ENCODE assay signal across 19 cellular contexts in genomic region chr2:144552821-144553220, GRCh38. TPM values are rescaled to one million over a fixed set of nuclear protein-coding genes. Genes with fewer than 3 reads are reported as not detected.
DNase-seq lines count a peak whose midpoint lies in the region; ATAC-seq and TF ChIP-seq lines count a peak whose summit lies in the region.
"Had no signal": no experiment of that assay in that cellular context is flagged by ENCODE, and none has a peak within 500 bp of the region (broad histone marks: within the 10 kb centered on the region; RNA-seq: fewer than 3 reads in every experiment).

No MANE protein-coding gene starts in this region.

- intact Hi-C loops in IMR-90 (cut with micrococcal nuclease): no loop called here
- intact Hi-C loops in activated T-helper 1 cell treated with anti-CD3 and anti-CD28 coated beads, Interleukin-12 subunit alpha, Interleukin-12 subunit beta, Interleukin-2, Interleukin-4 antibody, amounts not matched to agents 30 ng/mL and 10 ng/mL and 1 ng/mL, durations not matched to agents 14 hours and 24 hours and 36 hours (cut with micrococcal nuclease): loop anchor here (2.0 kb wide), 1 partner anchor 34 kb away; no protein-coding TSS in a partner anchor

- no peaks in the 10 kb centered on the region for H3K79me2 ChIP-seq in SK-N-SH (ENCODE audit: insufficient read depth)

- CTCF ChIA-PET in SK-N-SH (lab: Yijun Ruan, JAX): no interaction called here
- CTCF ChIA-PET in IMR-90 (lab: Yijun Ruan, JAX): no interaction called here

- peaks cover 6% of the 10 kb centered on the region for H3K4me1 Mint-ChIP-seq in activated T-helper 1 cell treated with anti-CD3 and anti-CD28 coated beads, Interleukin-12 subunit alpha, Interleukin-12 subunit beta, Interleukin-2, Interleukin-4 antibody, amounts not matched to agents 30 ng/mL and 10 ng/mL and 1 ng/mL, durations not matched to agents 14 hours and 24 hours and 36 hours (ENCODE audit: low read depth)

- in situ Hi-C loops in IMR-90 (cut with MboI; ENCODE audit: low sequenced_read_pairs) (no loop called here), brain microvascular endothelial cell (cut with HindIII; ENCODE audit: low pct_ligation_motif_present, low sequenced_read_pairs) (no loop called here)

- H3K9me1 ChIP-seq in IMR-90 (ENCODE audit: insufficient read depth, low read length): peaks cover 3% of the 10 kb centered on the region; the same call in 1 of the 2 replicates

- H3K4ac ChIP-seq in IMR-90 (ENCODE audit: low read depth, low read length): peak overlapping the region; percentile 63

- H3K56ac ChIP-seq in IMR-90 (ENCODE audit: extremely low read depth, insufficient read depth, low read length): no peak overlapping the region

- H3K4me3 Mint-ChIP-seq in activated T-helper 1 cell treated with anti-CD3 and anti-CD28 coated beads, Interleukin-12 subunit alpha, Interleukin-12 subunit beta, Interleukin-2, Interleukin-4 antibody, amounts not matched to agents 30 ng/mL and 10 ng/mL and 1 ng/mL, durations not matched to agents 14 hours and 24 hours and 36 hours: no peak overlapping the region
- H3K4me3 Mint-ChIP-seq: CD14-positive monocyte, H9 had no signal

- H3K27ac ChIP-seq in SK-N-SH (ENCODE audit: low read depth in 2 of 2, low read length in 1 of 2) (peak overlapping the region in 1 of 2 experiments; percentile 75; a peak in 2 of 4 replicates), IMR-90 (ENCODE audit: insufficient read depth, low read length) (peak overlapping the region; percentile 40; the same call in 1 of the 2 replicates), brain microvascular endothelial cell (peak overlapping the region; percentile 76)
- H3K27ac ChIP-seq: 22Rv1, KMS-11 had no signal

- H2BK15ac ChIP-seq in IMR-90 (ENCODE audit: low read depth, low read length): peak overlapping the region; percentile 64; the same call in 2 of the 3 replicates

- H2AK5ac ChIP-seq in IMR-90 (ENCODE audit: low read depth, low read length): peak overlapping the region; percentile 87; the same call in 1 of the 2 replicates

- peak overlapping the region in 1 of 2 experiments; percentile 70; a peak in 2 of 4 replicates for H4K8ac ChIP-seq in IMR-90 (ENCODE audit: low read depth in 2 of 2, low read length in 2 of 2)

- peaks cover 0 to 12% of the 10 kb centered on the region in 2 experiments; a peak in 2 of 4 replicates for H3K4me1 ChIP-seq in SK-N-SH (ENCODE audit: control insufficient read depth in 1 of 2, insufficient read depth in 2 of 2, low read depth in 1 of 2, low read length in 1 of 2)
- peaks cover 7% of the 10 kb centered on the region for H3K4me1 ChIP-seq in IMR-90 (ENCODE audit: control insufficient read depth, insufficient read depth, low read length)
- peaks cover 35% of the 10 kb centered on the region for H3K4me1 ChIP-seq in skeletal muscle satellite cell (ENCODE audit: control insufficient read depth, insufficient read depth, low read length)
- no peaks in the 10 kb centered on the region for H3K4me1 ChIP-seq in BE2C

- H2AK9ac ChIP-seq in IMR-90 (replicated peaks; ENCODE audit: low read depth, low read length, poor library complexity): no peak overlapping the region

- H3K79me1 ChIP-seq in IMR-90 (ENCODE audit: low read depth in 1 of 2, low read length in 2 of 2): no peaks in the 10 kb centered on the region

- no peak for TF ChIP-seq EP300 in SK-N-SH (IDR thresholded peaks at IDR 0.05; ENCODE audit: borderline replicate concordance in 1 of 2, low read depth in 1 of 2, low read length in 1 of 2)

- no peak overlapping the region for H3K14ac ChIP-seq in IMR-90 (replicated peaks; ENCODE audit: low read depth, low read length)

- H2BK5ac ChIP-seq in IMR-90 (ENCODE audit: low read depth, low read length, poor library complexity, severe bottlenecking): peak overlapping the region; percentile 69

- ATAC-seq in SK-N-SH treated with all-trans-retinoic acid at 6 μM for 48 hours (no peak), IMR-90 (ENCODE audit: low read depth) (no peak)
- ATAC-seq: Panc1 had no signal

- H3K18ac ChIP-seq in IMR-90 (ENCODE audit: low read depth, low read length): peak overlapping the region; percentile 80

- peaks cover 14% of the 10 kb centered on the region for H3F3A ChIP-seq in SK-N-SH (replicated peaks; ENCODE audit: insufficient read depth)

- POLR2A ChIA-PET in SK-N-SH (lab: Yijun Ruan, JAX) (no interaction called here), IMR-90 (lab: Charles Lee; ENCODE audit: unreplicated experiment) (interaction anchor here (0.7 kb wide), 1 partner anchor 570 kb away, joined by 4 read pairs; no protein-coding TSS in a partner anchor)

- H3K27me3 ChIP-seq in SK-N-SH (ENCODE audit: insufficient read depth): no peaks in the 10 kb centered on the region
- H3K27me3 ChIP-seq in IMR-90 (ENCODE audit: control insufficient read depth, insufficient read depth, low read length): no peaks in the 10 kb centered on the region
- no peaks in the 10 kb centered on the region for H3K27me3 ChIP-seq in brain microvascular endothelial cell (replicated peaks)
- H3K27me3 ChIP-seq in skeletal muscle satellite cell (ENCODE audit: control insufficient read depth, insufficient read depth, low read length): no peaks in the 10 kb centered on the region
- H3K27me3 ChIP-seq in BE2C: no peaks in the 10 kb centered on the region

- dilution Hi-C loops in IMR-90 (cut with HindIII; ENCODE audit: low sequenced_read_pairs, unreplicated experiment): no loop called here

- no peak overlapping the region for H3K4me2 ChIP-seq in SK-N-SH
- H3K4me2 ChIP-seq in IMR-90 (ENCODE audit: low read depth, low read length): 0 out of 2 replicates have a peak overlapping the region, but pooled peaks have one; percentile 19
- H3K4me2 ChIP-seq in skeletal muscle satellite cell (ENCODE audit: low read length): peak overlapping the region; percentile 41
- H3K4me2 ChIP-seq: KMS-11 had no signal

- H3K23ac ChIP-seq in IMR-90 (ENCODE audit: low read depth, low read length): no peak overlapping the region; the same call in 1 of the 2 replicates

- TF ChIP-seq CTCF in SK-N-SH (IDR thresholded peaks at IDR 0.05) (no peak), IMR-90 (conservative IDR thresholded peaks at IDR 0.05; ENCODE audit: low read depth, low read length) (no peak), brain microvascular endothelial cell (IDR thresholded peaks at IDR 0.05; ENCODE audit: low read depth, low read length, missing control alignments) (no peak), BE2C (IDR thresholded peaks at IDR 0.05; ENCODE audit: low read depth, low read length) (no peak)

- H3K36me3 Mint-ChIP-seq in activated T-helper 1 cell treated with anti-CD3 and anti-CD28 coated beads, Interleukin-12 subunit alpha, Interleukin-12 subunit beta, Interleukin-2, Interleukin-4 antibody, amounts not matched to agents 30 ng/mL and 10 ng/mL and 1 ng/mL, durations not matched to agents 14 hours and 24 hours and 36 hours (ENCODE audit: low read depth): no peaks in the 10 kb centered on the region

- H2AFZ ChIP-seq in SK-N-SH (ENCODE audit: low read depth) (peak overlapping the region; percentile 1; the same call in 1 of the 2 replicates), IMR-90 (replicated peaks; ENCODE audit: low read length, poor library complexity) (no peak overlapping the region)

- H2BK120ac ChIP-seq in IMR-90 (ENCODE audit: low read depth, low read length): peak overlapping the region; percentile 78

- H2BK20ac ChIP-seq in IMR-90 (ENCODE audit: low read depth, low read length): peak overlapping the region; percentile 88

- H3K36me3 ChIP-seq in SK-N-SH (replicated peaks in 1 of 2; ENCODE audit: control insufficient read depth in 1 of 2, insufficient read depth in 2 of 2, low read length in 1 of 2): no peaks in the 10 kb centered on the region
- H3K36me3 ChIP-seq in IMR-90 (ENCODE audit: control insufficient read depth, insufficient read depth, low read length): no peaks in the 10 kb centered on the region
- no peaks in the 10 kb centered on the region for H3K36me3 ChIP-seq in brain microvascular endothelial cell (replicated peaks)
- H3K36me3 ChIP-seq in skeletal muscle satellite cell (ENCODE audit: insufficient read depth, low read length): no peaks in the 10 kb centered on the region
- no peaks in the 10 kb centered on the region for H3K36me3 ChIP-seq in BE2C

- TF ChIP-seq RAD21 in SK-N-SH (IDR thresholded peaks at IDR 0.05; ENCODE audit: low read length) (no peak), IMR-90 (IDR thresholded peaks at IDR 0.05; ENCODE audit: low read length) (no peak)

- H3K27me3 Mint-ChIP-seq in activated T-helper 1 cell treated with anti-CD3 and anti-CD28 coated beads, Interleukin-12 subunit alpha, Interleukin-12 subunit beta, Interleukin-2, Interleukin-4 antibody, amounts not matched to agents 30 ng/mL and 10 ng/mL and 1 ng/mL, durations not matched to agents 14 hours and 24 hours and 36 hours (ENCODE audit: insufficient read depth): peaks cover 16% of the 10 kb centered on the region

- H3K9me2 ChIP-seq in SK-N-SH: no peaks in the 10 kb centered on the region

- no TSS peak for BruUV-seq in IMR-90 (replicated peaks; lab: Mats Ljungman, UMichigan)

- H3K9me3 ChIP-seq in SK-N-SH: no peaks in the 10 kb centered on the region
- H3K9me3 ChIP-seq in IMR-90 (ENCODE audit: control insufficient read depth, insufficient read depth, low read length): no peaks in the 10 kb centered on the region
- H3K9me3 ChIP-seq in skeletal muscle satellite cell (replicated peaks; ENCODE audit: low read length): no peaks in the 10 kb centered on the region
- no peaks in the 10 kb centered on the region for H3K9me3 ChIP-seq in BE2C

- peak overlapping the region; percentile 73 for H4K91ac ChIP-seq in IMR-90 (ENCODE audit: insufficient read depth, low read depth, low read length)

- DNase-seq in SK-N-SH (no peak), IMR-90 (no peak), brain microvascular endothelial cell (no peak), NCI-H69 (lab: John Stamatoyannopoulos, UW) (no peak), BE2C (no peak)
- no peak for DNase-seq in activated T-helper 1 cell treated with anti-CD3 and anti-CD28 coated beads, Interleukin-12 subunit alpha, Interleukin-12 subunit beta, Interleukin-2, Interleukin-4 antibody, amounts not matched to agents 30 ng/mL and 10 ng/mL and 1 ng/mL, durations not matched to agents 14 hours and 24 hours and 36 hours (ENCODE audit: low spot score)
- DNase-seq: H9, NCI-H1105, NCI-H146, NCI-H2029, NCI-H2227 treated with DMSO at 0.1 percent for 48 hours, NCI-H510A, NCI-H748 treated with DMSO at 0.1 percent for 48 hours had no signal

- H3K9ac ChIP-seq in SK-N-SH (0 out of 2 replicates have a peak overlapping the region, but pooled peaks have one; percentile 11), IMR-90 (ENCODE audit: low read depth, low read length) (no peak overlapping the region), skeletal muscle satellite cell (ENCODE audit: low read depth, low read length) (peak overlapping the region; percentile 69)
- H3K9ac ChIP-seq: KMS-11 had no signal

- no peaks in the 10 kb centered on the region for H4K20me1 ChIP-seq in SK-N-SH (ENCODE audit: insufficient read depth)
- no peaks in the 10 kb centered on the region for H4K20me1 ChIP-seq in IMR-90 (ENCODE audit: insufficient read depth, low read length)

- H3K9me3 Mint-ChIP-seq in activated T-helper 1 cell treated with anti-CD3 and anti-CD28 coated beads, Interleukin-12 subunit alpha, Interleukin-12 subunit beta, Interleukin-2, Interleukin-4 antibody, amounts not matched to agents 30 ng/mL and 10 ng/mL and 1 ng/mL, durations not matched to agents 14 hours and 24 hours and 36 hours: no peaks in the 10 kb centered on the region
- H3K9me3 Mint-ChIP-seq: H9 had no signal

- no peak overlapping the region for H3K27ac Mint-ChIP-seq in activated T-helper 1 cell treated with anti-CD3 and anti-CD28 coated beads, Interleukin-12 subunit alpha, Interleukin-12 subunit beta, Interleukin-2, Interleukin-4 antibody, amounts not matched to agents 30 ng/mL and 10 ng/mL and 1 ng/mL, durations not matched to agents 14 hours and 24 hours and 36 hours
- H3K27ac Mint-ChIP-seq: H9 had no signal

- no peak for TF ChIP-seq POLR2A in IMR-90 (IDR thresholded peaks at IDR 0.05; ENCODE audit: low read depth, low read length)

- peak overlapping the region; percentile 64 for H4K5ac ChIP-seq in IMR-90 (ENCODE audit: low read depth, low read length)

- H3K4me3 ChIP-seq in SK-N-SH (ENCODE audit: low read depth in 2 of 2, low read length in 1 of 2) (no peak overlapping the region), IMR-90 (ENCODE audit: insufficient read depth, low read depth, low read length) (no peak overlapping the region), brain microvascular endothelial cell (ENCODE audit: low read depth, low read length) (no peak overlapping the region), skeletal muscle satellite cell (ENCODE audit: low read length) (no peak overlapping the region), BE2C (ENCODE audit: low read depth, low read length) (no peak overlapping the region)

RNA-seq across cellular contexts. Expression of gene ZEB2, which starts 32.9 kb away (rescaled TPM):
- polyA plus RNA-seq in SK-N-SH (2012; rRNA removed) (16.3 and 20.5 TPM in 2 replicates), IMR-90 (2012; rRNA removed) (22.4 and 23.8 TPM in 2 replicates)
- 16.9 and 17.6 TPM in 2 replicates for polyA plus RNA-seq in SK-N-SH (2012; cell fraction: cytosol; rRNA removed)
- polyA plus RNA-seq in SK-N-SH (2012; cell fraction: nucleus; rRNA removed): 24.6 and 25.9 TPM in 2 replicates
- total RNA-seq in IMR-90 (2012; rRNA removed): 50.9 and 52.5 TPM in 2 replicates
- polyA plus RNA-seq in IMR-90 (2012; cell fraction: cytosol; rRNA removed): 9.9 and 12.5 TPM in 2 replicates
- polyA plus RNA-seq in IMR-90 (2012; cell fraction: nucleus; rRNA removed; ENCODE audit: low replicate concordance): 12.0 and 32.4 TPM in 2 replicates
- 57.8 and 63.1 TPM in 2 replicates for total RNA-seq in skeletal muscle satellite cell (2012; rRNA removed)
- total RNA-seq in activated T-helper 1 cell treated with anti-CD3 and anti-CD28 coated beads, Interleukin-12 subunit alpha, Interleukin-12 subunit beta, Interleukin-2, Interleukin-4 antibody, amounts not matched to agents 30 ng/mL and 10 ng/mL and 1 ng/mL, durations not matched to agents 14 hours and 24 hours and 36 hours: 25.1 and 27.8 TPM in 2 replicates
- 20.7 TPM for polyA plus RNA-seq in BE2C (2012; ENCODE audit: insufficient read depth, insufficient read length, low read depth)
